ENCODE assay signal across 16 cellular contexts in the genomic region with DNA sequence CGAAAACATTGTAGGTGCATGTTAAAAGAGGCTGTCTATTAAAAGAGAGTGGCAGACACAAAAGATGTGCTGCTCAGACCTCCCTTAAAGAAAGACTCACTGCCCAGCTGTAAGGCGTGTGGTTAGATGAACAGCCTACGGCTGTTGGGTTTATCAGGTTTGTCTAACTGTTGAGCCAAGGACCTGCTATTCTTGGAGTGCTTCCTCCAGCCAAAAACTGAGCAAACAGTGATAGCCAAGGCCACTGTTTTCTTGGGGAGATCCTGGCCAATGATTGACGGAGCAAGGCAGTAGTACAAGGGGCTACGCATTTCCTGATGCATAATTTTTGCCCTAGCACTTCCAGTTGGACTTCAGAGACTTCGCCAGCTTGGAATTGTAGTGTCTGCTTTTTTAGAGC. TPM values are rescaled to one million over a fixed set of nuclear protein-coding genes. Genes with fewer than 3 reads are reported as not detected.
DNase-seq lines count a peak whose midpoint lies in the region; ATAC-seq and TF ChIP-seq lines count a peak whose summit lies in the region.
"Had no signal": no experiment of that assay in that cellular context is flagged by ENCODE, and none has a peak within 500 bp of the region (broad histone marks: within the 10 kb centered on the region; RNA-seq: fewer than 3 reads in every experiment).

No MANE protein-coding gene starts in this region.

- peaks cover 15% of the 10 kb centered on the region for H3K36me3 Mint-ChIP-seq in stimulated activated naive CD8-positive, alpha-beta T cell treated with anti-CD3 and anti-CD28 coated beads, Interleukin-15, Interleukin-2, amounts not matched to agents 100 ng/mL and 50 ng/mL, for 24 hours (ENCODE audit: low read depth)
- H3K36me3 Mint-ChIP-seq in activated naive CD8-positive, alpha-beta T cell treated with anti-CD3 and anti-CD28 coated beads, Interleukin-2, amount 50 U/mL, for 24 hours (ENCODE audit: low read depth), result peaks cover 9% of the 10 kb centered on the region
- peaks cover 0 to 12% (median 0%) of the 10 kb centered on the region in 5 donors for H3K36me3 Mint-ChIP-seq in naive thymus-derived CD4-positive, alpha-beta T cell

- H3K27me3 ChIP-seq in naive thymus-derived CD4-positive, alpha-beta T cell (ENCODE audit: control insufficient read depth in 2 of 2, insufficient read depth in 2 of 2, low read length in 2 of 2), result no peaks in the 10 kb centered on the region
- peaks cover 0 to 3% (median 0%) of the 10 kb centered on the region in 7 donors for H3K27me3 ChIP-seq in spleen (replicated peaks in 1 of 7)

- no peak overlapping the region for H3K4me3 ChIP-seq in naive thymus-derived CD4-positive, alpha-beta T cell (ENCODE audit: low read length)
- no peak overlapping the region for H3K4me3 ChIP-seq in spleen
- H3K4me3 ChIP-seq: PC-9 had no signal

- no peaks in the 10 kb centered on the region for H3K9me3 Mint-ChIP-seq in stimulated activated naive CD8-positive, alpha-beta T cell treated with anti-CD3 and anti-CD28 coated beads, Interleukin-15, Interleukin-2, amounts not matched to agents 100 ng/mL and 50 ng/mL, for 24 hours
- H3K9me3 Mint-ChIP-seq in activated naive CD8-positive, alpha-beta T cell treated with anti-CD3 and anti-CD28 coated beads, Interleukin-2, amount 50 U/mL, for 24 hours, result no peaks in the 10 kb centered on the region
- peaks cover 0 to 4% (median 0%) of the 10 kb centered on the region in 11 donors for H3K9me3 Mint-ChIP-seq in naive thymus-derived CD4-positive, alpha-beta T cell

- no peaks in the 10 kb centered on the region for H3K36me3 ChIP-seq in naive thymus-derived CD4-positive, alpha-beta T cell (ENCODE audit: control insufficient read depth in 2 of 3, insufficient read depth in 3 of 3, low read length in 3 of 3)
- peaks cover 0 to 5% (median 0%) of the 10 kb centered on the region in 6 donors for H3K36me3 ChIP-seq in spleen

- no peak for TF ChIP-seq POLR2A in spleen (IDR thresholded peaks at IDR 0.05)

- no peak for ATAC-seq in stimulated activated naive CD8-positive, alpha-beta T cell treated with anti-CD3 and anti-CD28 coated beads, Interleukin-15, Interleukin-2, amounts not matched to agents 100 U/mL and 50 U/mL, for 24 hours
- ATAC-seq in activated naive CD8-positive, alpha-beta T cell treated with anti-CD3 and anti-CD28 coated beads, Interleukin-2, amount 50 U/mL, for 24 hours, result no peak
- no peak for ATAC-seq in naive thymus-derived CD4-positive, alpha-beta T cell
- ATAC-seq in HG03460 (IDR thresholded peaks at IDR 0.05; ENCODE audit: unreplicated experiment), result no peak
- ATAC-seq: left lobe of liver had no signal

- CTCF ChIA-PET in naive thymus-derived CD4-positive, alpha-beta T cell (lab: Charles Lee), result interaction anchor here (0.9 kb wide), 1 partner anchor 689 kb away, joined by 3 read pairs; no protein-coding TSS in a partner anchor

- H3K4me1 ChIP-seq in naive thymus-derived CD4-positive, alpha-beta T cell (ENCODE audit: control insufficient read depth in 2 of 2, insufficient read depth in 2 of 2, low read length in 2 of 2), result peaks cover 0 to 15% of the 10 kb centered on the region in 2 donors
- peaks cover 17 to 35% (median 30%) of the 10 kb centered on the region in 6 donors for H3K4me1 ChIP-seq in spleen

- 88 to 94% (median 92%) methylated on average over 6 of the region's 6 CpGs for WGBS in spleen, 5 donors

- intact Hi-C loops in naive thymus-derived CD4-positive, alpha-beta T cell (cut with micrococcal nuclease), result loop anchor here (5.0 kb wide), 6 partner anchors 37 to 1332 kb away; a partner anchor contains a TSS
- intact Hi-C loops in spleen (cut with DNase I; ENCODE audit: low total_unique reads), result no loop called here

- H3K4me1 Mint-ChIP-seq in stimulated activated naive CD8-positive, alpha-beta T cell treated with anti-CD3 and anti-CD28 coated beads, Interleukin-15, Interleukin-2, amounts not matched to agents 100 ng/mL and 50 ng/mL, for 24 hours (ENCODE audit: low read depth), result peaks cover 43% of the 10 kb centered on the region
- H3K4me1 Mint-ChIP-seq in activated naive CD8-positive, alpha-beta T cell treated with anti-CD3 and anti-CD28 coated beads, Interleukin-2, amount 50 U/mL, for 24 hours, result peaks cover 45% of the 10 kb centered on the region
- H3K4me1 Mint-ChIP-seq in naive thymus-derived CD4-positive, alpha-beta T cell, result peaks cover 21 to 41% (median 36%) of the 10 kb centered on the region in 7 donors

- no peak for DNase-seq in stimulated activated naive CD8-positive, alpha-beta T cell treated with anti-CD3 and anti-CD28 coated beads, Interleukin-15, Interleukin-2, amounts not matched to agents 100 U/mL and 50 U/mL, for 24 hours
- DNase-seq in activated naive CD8-positive, alpha-beta T cell treated with anti-CD3 and anti-CD28 coated beads, Interleukin-2, amount 50 U/mL, for 24 hours, result no peak
- no peak for DNase-seq in naive thymus-derived CD4-positive, alpha-beta T cell
- DNase-seq in spleen, result no peak
- DNase-seq in NCI-H526 (lab: John Stamatoyannopoulos, UW), result no peak
- no peak for DNase-seq in SHP77 (lab: John Stamatoyannopoulos, UW)
- DNase-seq: activated CD8-positive, alpha-beta memory T cell treated with anti-CD3 and anti-CD28 coated beads, Interleukin-2, amount 50 U/mL, for 48 hours; NCI-H1048; NCI-H2227 treated with DMSO at 0.1 percent for 48 hours; PC-9; stimulated activated CD4-positive, alpha-beta T cell treated with anti-CD3 and anti-CD28 coated beads, Interleukin-1b, Interleukin-23, amount 100 ng/mL, for 48 hours had no signal

- H3K27ac Mint-ChIP-seq in stimulated activated naive CD8-positive, alpha-beta T cell treated with anti-CD3 and anti-CD28 coated beads, Interleukin-15, Interleukin-2, amounts not matched to agents 100 ng/mL and 50 ng/mL, for 24 hours, result peak overlapping the region; percentile 69
- peak overlapping the region; percentile 52 for H3K27ac Mint-ChIP-seq in activated naive CD8-positive, alpha-beta T cell treated with anti-CD3 and anti-CD28 coated beads, Interleukin-2, amount 50 U/mL, for 24 hours
- H3K27ac Mint-ChIP-seq in naive thymus-derived CD4-positive, alpha-beta T cell, result peak overlapping the region; percentile 46 to 99 (median 76)

- H3K9me3 ChIP-seq in naive thymus-derived CD4-positive, alpha-beta T cell (ENCODE audit: control insufficient read depth in 2 of 3, low read length in 3 of 3), result no peaks in the 10 kb centered on the region
- no peaks in the 10 kb centered on the region for H3K9me3 ChIP-seq in spleen

- peak overlapping the region; percentile 58 for H3K4me3 Mint-ChIP-seq in stimulated activated naive CD8-positive, alpha-beta T cell treated with anti-CD3 and anti-CD28 coated beads, Interleukin-15, Interleukin-2, amounts not matched to agents 100 ng/mL and 50 ng/mL, for 24 hours
- peak overlapping the region; percentile 89 for H3K4me3 Mint-ChIP-seq in activated naive CD8-positive, alpha-beta T cell treated with anti-CD3 and anti-CD28 coated beads, Interleukin-2, amount 50 U/mL, for 24 hours
- H3K4me3 Mint-ChIP-seq in naive thymus-derived CD4-positive, alpha-beta T cell, result peak overlapping the region; percentile 6 to 94 (median 56)

- H3K27me3 Mint-ChIP-seq in stimulated activated naive CD8-positive, alpha-beta T cell treated with anti-CD3 and anti-CD28 coated beads, Interleukin-15, Interleukin-2, amounts not matched to agents 100 ng/mL and 50 ng/mL, for 24 hours, result peaks cover 4% of the 10 kb centered on the region
- H3K27me3 Mint-ChIP-seq in activated naive CD8-positive, alpha-beta T cell treated with anti-CD3 and anti-CD28 coated beads, Interleukin-2, amount 50 U/mL, for 24 hours, result peaks cover 2% of the 10 kb centered on the region
- H3K27me3 Mint-ChIP-seq in naive thymus-derived CD4-positive, alpha-beta T cell, result peaks cover 0 to 13% (median 0%) of the 10 kb centered on the region in 5 donors

- H3K27ac ChIP-seq in naive thymus-derived CD4-positive, alpha-beta T cell (ENCODE audit: low read depth, low read length), result no peak overlapping the region
- H3K27ac ChIP-seq in spleen, result no peak overlapping the region
- H3K27ac ChIP-seq: PC-9 had no signal

- no peak for TF ChIP-seq CTCF in spleen (IDR thresholded peaks at IDR 0.05 in 8 of 11, conservative IDR thresholded peaks at IDR 0.05 in 3 of 11)

- POLR2A ChIA-PET in naive thymus-derived CD4-positive, alpha-beta T cell (lab: Charles Lee), result interaction anchor here (0.8 to 1.7 kb wide), 4 partner anchors 9 to 64 kb away, joined by 3 to 5 read pairs (median 4); no protein-coding TSS in a partner anchor

RNA-seq across cellular contexts. Expression of a gene that starts 1.4 kb away (rescaled TPM):
- total RNA-seq in naive thymus-derived CD4-positive, alpha-beta T cell, result 10 to 100 TPM; 24.3 to 58.7 (median 42.9) TPM
- 10 to 100 TPM; 25.3 to 31.2 TPM for polyA plus RNA-seq in naive thymus-derived CD4-positive, alpha-beta T cell
- 10 to 100 TPM; 34.8 to 49.5 (median 41.7) TPM for total RNA-seq in spleen
- polyA plus RNA-seq in spleen, result 10 to 100 TPM; 11.2 to 16.2 (median 12.5) TPM

RNA-seq across cellular contexts. Expression of a gene that starts 3.4 kb away (rescaled TPM):
- under 1 TPM in 1 of 5 experiments, not detected in 4; 0.64 TPM for total RNA-seq in naive thymus-derived CD4-positive, alpha-beta T cell
- polyA plus RNA-seq in naive thymus-derived CD4-positive, alpha-beta T cell, result not detected
- not detected for total RNA-seq in spleen
- polyA plus RNA-seq in spleen, result not detected
- total RNA-seq: left lobe of liver, omental fat pad, PC-9 had no signal
- polyA plus RNA-seq: BJ had no signal
